8 cellular contexts compared by ENCODE assay signal in the genomic region with DNA sequence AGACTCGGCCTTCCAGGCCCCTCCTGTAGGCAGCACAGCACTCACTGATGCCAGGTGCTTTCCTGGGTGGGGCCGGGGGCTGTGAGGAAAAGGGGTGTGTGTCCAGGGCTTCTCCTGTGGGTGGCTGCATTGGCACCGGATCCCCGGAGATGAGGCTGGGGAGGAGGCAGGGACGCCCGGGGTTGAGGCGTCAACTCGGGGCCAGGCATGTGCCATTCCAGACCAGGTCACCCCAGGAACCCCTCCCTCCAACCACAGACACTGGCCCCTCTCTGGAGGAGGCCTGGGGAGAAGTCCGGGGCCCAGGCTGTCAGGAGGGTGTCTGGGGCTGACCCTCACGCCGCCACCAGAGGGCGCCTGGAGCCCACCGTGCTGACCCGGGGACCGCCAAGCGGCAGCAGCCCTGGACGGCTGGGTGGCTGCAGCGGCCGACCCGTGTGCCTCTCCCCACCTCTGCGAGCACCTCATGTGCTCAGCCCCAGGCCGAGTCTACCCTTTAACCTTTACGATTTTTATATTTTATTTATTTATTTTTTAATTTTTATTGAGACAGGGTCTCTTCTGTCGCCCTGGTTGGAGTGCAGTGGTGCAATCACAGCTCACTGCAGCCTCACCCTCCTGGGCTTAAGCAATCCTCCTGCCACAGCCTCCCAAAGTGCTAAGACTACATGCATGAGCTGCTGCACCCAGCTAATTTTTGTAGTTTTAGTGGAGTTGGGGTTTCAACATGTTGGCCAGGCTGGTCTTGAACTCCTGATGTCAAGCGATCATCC. TPM values are rescaled to one million over a fixed set of nuclear protein-coding genes. Genes with fewer than 3 reads are reported as not detected.
DNase-seq lines count a peak whose midpoint lies in the region; ATAC-seq, FAIRE-seq and TF ChIP-seq lines count a peak whose summit lies in the region.

No MANE protein-coding gene starts in this region.

- TF ChIP-seq POLR2A in uterus (IDR thresholded peaks at IDR 0.05), result no peak

- peak; percentile 41 for ATAC-seq in CD8-positive, alpha-beta T cell
- peak; percentile 49 to 74 (median 64) for ATAC-seq in pancreas
- no peak for ATAC-seq in GM18861 (IDR thresholded peaks at IDR 0.05; ENCODE audit: unreplicated experiment)

- POLR2A ChIA-PET in CD8-positive, alpha-beta T cell (lab: Charles Lee), result interaction anchor here (0.6 to 1.9 kb wide), 5 partner anchors 8 to 179 kb away, joined by 3 to 6 read pairs (median 4); a partner anchor contains a TSS

- H3K4me1 ChIP-seq in CD8-positive, alpha-beta T cell (ENCODE audit: insufficient read depth, low read length), result peaks cover 15% of the 10 kb centered on the region
- H3K4me1 ChIP-seq in pancreas (peaks cover 0 to 13% (median 10%) of the 10 kb centered on the region in 3 donors), uterus (peaks cover 5 to 14% of the 10 kb centered on the region in 2 donors)

- peak; percentile 60 to 92 (median 76) for DNase-seq in CD8-positive, alpha-beta T cell
- DNase-seq in HFF-Myc (ENCODE audit: extremely low read depth, low read depth) (no peak), SK-N-DZ (ENCODE audit: low spot score) (peak; percentile 80), frontal cortex (ENCODE audit: low spot score in 2 of 2) (peak; percentile 89 to 90), pancreas (peak in 5 of 6 donors; percentile 66 to 96 (median 80)), uterus (peak; percentile 65 to 72)
- peak; percentile 48 to 76 (median 62) for DNase-seq in activated naive CD4-positive, alpha-beta T cell (lab: John Stamatoyannopoulos, UW)

- CTCF ChIA-PET in CD8-positive, alpha-beta T cell (lab: Charles Lee), result interaction anchor here (0.7 to 17.6 kb wide), 22 partner anchors 8 to 391 kb away, joined by 3 to 353 read pairs (median 4); a partner anchor contains a TSS

- H3K4me1 Mint-ChIP-seq in CD8-positive, alpha-beta T cell (ENCODE audit: low read depth), result peaks cover 9% of the 10 kb centered on the region

- no peaks in the 10 kb centered on the region for H3K36me3 Mint-ChIP-seq in CD8-positive, alpha-beta T cell

- 8 to 10% methylated on average over 25 of the region's 25 CpGs for whole genome bisulfite sequencing in pancreas, 2 donors

- H3K4me3 ChIP-seq in CD8-positive, alpha-beta T cell (ENCODE audit: low read depth, low read length), result no peak overlapping the region
- H3K4me3 ChIP-seq in HFF-Myc (replicated peaks; ENCODE audit: low read depth, low read length) (no peak overlapping the region), pancreas (no peak overlapping the region), uterus (no peak overlapping the region)

- no peak overlapping the region for H3K27ac Mint-ChIP-seq in CD8-positive, alpha-beta T cell

- TF ChIP-seq CTCF in CD8-positive, alpha-beta T cell (IDR thresholded peaks at IDR 0.05), result peak; percentile 98
- TF ChIP-seq CTCF in HFF-Myc (IDR thresholded peaks at IDR 0.05; ENCODE audit: low read depth, low read length, missing control alignments) (peak; percentile 91), pancreas (IDR thresholded peaks at IDR 0.05) (peak; percentile 92 to 97 (median 95)), uterus (IDR thresholded peaks at IDR 0.05) (peak; percentile 90 to 93 (median 92))

- no peaks in the 10 kb centered on the region for H3K36me3 ChIP-seq in CD8-positive, alpha-beta T cell (ENCODE audit: insufficient read depth, low read length)
- H3K36me3 ChIP-seq in pancreas, result no peaks in the 10 kb centered on the region
- H3K36me3 ChIP-seq in uterus, result no peaks in the 10 kb centered on the region

- H3K9me3 Mint-ChIP-seq in CD8-positive, alpha-beta T cell, result no peaks in the 10 kb centered on the region

- intact Hi-C loops in CD8-positive, alpha-beta T cell (cut with DNase I, micrococcal nuclease), result loop anchor here (1.0 to 5.0 kb wide), 7 partner anchors 22 to 481 kb away; a partner anchor contains a TSS
- intact Hi-C loops in pancreas (cut with DNase I), result loop anchor here in 2 of 3 donors (5.0 to 10.0 kb wide), 2 partner anchors 343 to 346 kb away; no protein-coding TSS in a partner anchor
- intact Hi-C loops in uterus (cut with DNase I; ENCODE audit: low total_unique reads), result no loop called here

- H3K27ac ChIP-seq in CD8-positive, alpha-beta T cell (ENCODE audit: low read depth, low read length), result no peak overlapping the region
- no peak overlapping the region for H3K27ac ChIP-seq in pancreas
- H3K27ac ChIP-seq in uterus, result no peak overlapping the region

- H3K9me3 ChIP-seq in CD8-positive, alpha-beta T cell (ENCODE audit: low read length), result no peaks in the 10 kb centered on the region
- H3K9me3 ChIP-seq in pancreas (no peaks in the 10 kb centered on the region), uterus (no peaks in the 10 kb centered on the region)

- peaks cover 30% of the 10 kb centered on the region for H3K27me3 Mint-ChIP-seq in CD8-positive, alpha-beta T cell (ENCODE audit: low read depth)

- H3K27me3 ChIP-seq in CD8-positive, alpha-beta T cell (ENCODE audit: insufficient read depth, low read length), result peaks cover 35% of the 10 kb centered on the region
- peaks cover 0 to 16% (median 0%) of the 10 kb centered on the region in 4 donors for H3K27me3 ChIP-seq in pancreas
- peaks cover 16 to 22% of the 10 kb centered on the region in 2 donors for H3K27me3 ChIP-seq in uterus

- no peak overlapping the region for H3K4me3 Mint-ChIP-seq in CD8-positive, alpha-beta T cell

- no peak for FAIRE-seq in frontal cortex (lab: Jason Lieb, UNC)
- no peak for FAIRE-seq in pancreas (lab: Jason Lieb, UNC)

RNA-seq across cellular contexts. Expression of a gene that starts 3.2 kb away (rescaled TPM):
- total RNA-seq in CD8-positive, alpha-beta T cell, result 10 to 100 TPM in 1 of 2 experiments, 1 to 10 TPM in 1; 9.2 to 10.1 TPM
- 70.7 and 104 TPM in 2 replicates for polyA plus RNA-seq in SK-N-DZ (2014; cell fraction: cytosol; rRNA removed)
- 112 and 161 TPM in 2 replicates for polyA plus RNA-seq in SK-N-DZ (2014; cell fraction: nucleus; rRNA removed)
- total RNA-seq in frontal cortex (23.6 TPM), pancreas (10 to 100 TPM; 27.6 to 44.9 (median 37.7) TPM), uterus (10 to 100 TPM; 19.1 to 76.5 (median 26.7) TPM)
- polyA plus RNA-seq in pancreas, result 10 to 100 TPM; 74.2 to 82.0 TPM

RNA-seq across cellular contexts. Expression of a gene that starts 6.1 kb away (rescaled TPM):
- 1 to 10 TPM; 4.4 to 4.6 TPM for total RNA-seq in CD8-positive, alpha-beta T cell
- polyA plus RNA-seq in SK-N-DZ (2014; cell fraction: cytosol; rRNA removed), result 48.6 and 49.0 TPM in 2 replicates
- 29.0 and 41.7 TPM in 2 replicates for polyA plus RNA-seq in SK-N-DZ (2014; cell fraction: nucleus; rRNA removed)
- 4.5 TPM for total RNA-seq in frontal cortex
- 1 to 10 TPM in 4 of 6 donors, under 1 TPM in 2; 0.60 to 2.8 (median 1.7) TPM for total RNA-seq in pancreas
- polyA plus RNA-seq in pancreas, result 10 to 100 TPM in 1 of 2 donors, 1 to 10 TPM in 1; 4.8 to 17.7 TPM
- under 1 TPM in 2 of 4 donors, not detected in 2; 0.21 to 0.37 TPM for total RNA-seq in uterus

RNA-seq across cellular contexts. Expression of a gene that starts 9.2 kb away (rescaled TPM):
- 10 to 100 TPM; 24.7 to 29.6 TPM for total RNA-seq in CD8-positive, alpha-beta T cell
- 59.0 and 63.1 TPM in 2 replicates for polyA plus RNA-seq in SK-N-DZ (2014; cell fraction: cytosol; rRNA removed)
- polyA plus RNA-seq in SK-N-DZ (2014; cell fraction: nucleus; rRNA removed), result 199 and 307 TPM in 2 replicates
- 13.0 TPM for total RNA-seq in frontal cortex
- total RNA-seq in pancreas, result 10 to 100 TPM; 12.2 to 25.5 (median 20.1) TPM
- 10 to 100 TPM; 35.2 to 41.7 TPM for polyA plus RNA-seq in pancreas
- 10 to 100 TPM in 3 of 4 donors, 1 to 10 TPM in 1; 6.2 to 21.1 (median 19.1) TPM for total RNA-seq in uterus

RNA-seq across cellular contexts. Expression of a gene that starts 14.5 kb away (rescaled TPM):
- total RNA-seq in CD8-positive, alpha-beta T cell, result 1 to 10 TPM; 3.6 to 5.5 TPM
- 2.7 and 7.0 TPM in 2 replicates for polyA plus RNA-seq in SK-N-DZ (2014; cell fraction: cytosol; rRNA removed)
- 129 and 132 TPM in 2 replicates for polyA plus RNA-seq in SK-N-DZ (2014; cell fraction: nucleus; rRNA removed)
- total RNA-seq in frontal cortex (4.5 TPM), pancreas (under 1 TPM; 0.16 to 0.95 (median 0.25) TPM), uterus (1 to 10 TPM in 3 of 4 donors, not detected in 1; 1.3 to 5.3 (median 2.3) TPM)
- polyA plus RNA-seq in pancreas, result 1 to 10 TPM; 2.1 to 7.7 TPM

RNA-seq across cellular contexts. Expression of a gene that starts 15.2 kb away (rescaled TPM):
- total RNA-seq in CD8-positive, alpha-beta T cell, result 10 to 100 TPM; 17.5 to 21.8 TPM
- polyA plus RNA-seq in SK-N-DZ (2014; cell fraction: cytosol; rRNA removed), result 22.6 and 23.4 TPM in 2 replicates
- 184 and 185 TPM in 2 replicates for polyA plus RNA-seq in SK-N-DZ (2014; cell fraction: nucleus; rRNA removed)
- total RNA-seq in frontal cortex, result 11.4 TPM
- total RNA-seq in pancreas, result 1 to 10 TPM in 4 of 6 donors, under 1 TPM in 2; 0.47 to 4.6 (median 1.1) TPM
- 10 to 100 TPM in 1 of 2 donors, 1 to 10 TPM in 1; 6.4 to 17.5 TPM for polyA plus RNA-seq in pancreas
- 1 to 10 TPM in 2 of 4 donors, not detected in 2; 1.0 to 3.4 TPM for total RNA-seq in uterus
